17 cellular contexts compared by ENCODE assay signal in genomic region chr10:51137741-51138529, GRCh38.
DNase-seq lines count a peak whose midpoint lies in the region; ATAC-seq lines count a peak whose summit lies in the region.
"Had no signal": no experiment of that assay in that cellular context is flagged by ENCODE, and none has a peak within 500 bp of the region (broad histone marks: within the 10 kb centered on the region; RNA-seq: fewer than 3 reads in every experiment).

No MANE protein-coding gene starts in this region.

- no peaks in the 10 kb centered on the region for H3K9me2 ChIP-seq in Karpas-422 (replicated peaks; ENCODE audit: insufficient read depth, low read length)

- no peaks in the 10 kb centered on the region for H3K27me3 ChIP-seq in Karpas-422 (ENCODE audit: low read length)
- H3K27me3 ChIP-seq: hepatocyte had no signal

- H3K79me2 ChIP-seq in Karpas-422 (ENCODE audit: low read length) = no peaks in the 10 kb centered on the region
- H3K79me2 ChIP-seq: hepatocyte had no signal

- no peaks in the 10 kb centered on the region for H3K36me3 ChIP-seq in Karpas-422 (ENCODE audit: insufficient read depth, low read length)

- DNase-seq in AG08396 (ENCODE audit: low spot score) (peak; percentile 13), fibroblast of gingiva (ENCODE audit: low read depth) (peak; percentile 65), epidermal melanocyte (ENCODE audit: insufficient read length, low spot score) (no peak), Karpas-422 (no peak), left cardiac atrium (no peak)
- no peak for DNase-seq in stimulated activated naive CD4-positive, alpha-beta T cell treated with Interleukin-2 at 50 U/mL for 16 hours (lab: John Stamatoyannopoulos, UW)
- DNase-seq: ACHN; activated CD4-positive, alpha-beta T cell treated with anti-CD3 and anti-CD28 coated beads, Interleukin-2, amount 10 ng/mL, durations not matched to agents 24 days and 14 days; activated naive CD4-positive, alpha-beta T cell; NCI-H1436 treated with DMSO at 0.1 percent for 48 hours; NK-92 treated with Interleukin-12 subunit alpha and Interleukin-12 subunit beta, amount 100 ng/mL, for 24 hours; stimulated activated CD4-positive, alpha-beta T cell treated with anti-CD3 and anti-CD28 coated beads, Interleukin-4, amount 100 ng/mL, for 1 hour; stimulated activated naive CD8-positive, alpha-beta T cell treated with anti-CD3 and anti-CD28 coated beads, Interleukin-15, amount 100 ng/mL, for 72 hours; T-cell had no signal

- H2AFZ ChIP-seq in Karpas-422 (ENCODE audit: low read length) = no peak overlapping the region
- H2AFZ ChIP-seq: hepatocyte had no signal

- no peaks in the 10 kb centered on the region for H4K20me1 ChIP-seq in Karpas-422 (ENCODE audit: insufficient read depth, low read depth, low read length)

- intact Hi-C loops in left cardiac atrium (cut with DNase I) = no loop called here

- ATAC-seq in GM19463 (IDR thresholded peaks at IDR 0.05; ENCODE audit: unreplicated experiment) (peak; percentile 71), HG03460 (IDR thresholded peaks at IDR 0.05; ENCODE audit: unreplicated experiment) (peak; percentile 72), left cardiac atrium (no peak)
- ATAC-seq: stimulated activated naive CD8-positive, alpha-beta T cell treated with anti-CD3 and anti-CD28 coated beads, Interleukin-15, amount 100 ng/mL, for 72 hours; T-cell had no signal

- no peak overlapping the region for H3K4me2 ChIP-seq in Karpas-422 (ENCODE audit: low read depth, low read length, poor library complexity, severe bottlenecking)
- H3K4me2 ChIP-seq: hepatocyte had no signal

- no peaks in the 10 kb centered on the region for H3K9me3 ChIP-seq in Karpas-422 (ENCODE audit: low read length)

- no peak overlapping the region for H3K9ac ChIP-seq in Karpas-422 (ENCODE audit: low read length)

- H3K4me3 ChIP-seq in Karpas-422 (ENCODE audit: low read length) = no peak overlapping the region
- H3K4me3 ChIP-seq: hepatocyte had no signal

- no peaks in the 10 kb centered on the region for H3K4me1 ChIP-seq in Karpas-422 (ENCODE audit: low read length)

- no peak overlapping the region for H3K27ac ChIP-seq in Karpas-422 (ENCODE audit: low read length)
- H3K27ac ChIP-seq: hepatocyte had no signal

Comparison
In these comparisons a context has a peak if more than half of its experiments do, and no peak if none do; other contexts are left out.
1. DNase-seq: peak in AG08396 (single experiment) and fibroblast of gingiva (single experiment); none in epidermal melanocyte (single experiment), Karpas-422 (single experiment), stimulated activated naive CD4-positive, alpha-beta T cell treated with Interleukin-2 at 50 U/mL for 16 hours (single experiment) and left cardiac atrium (single experiment).
2. ATAC-seq: peak in GM19463 (single experiment) and HG03460 (single experiment); none in left cardiac atrium (0 of 2).